9 cellular contexts compared by ENCODE assay signal in the genomic region with DNA sequence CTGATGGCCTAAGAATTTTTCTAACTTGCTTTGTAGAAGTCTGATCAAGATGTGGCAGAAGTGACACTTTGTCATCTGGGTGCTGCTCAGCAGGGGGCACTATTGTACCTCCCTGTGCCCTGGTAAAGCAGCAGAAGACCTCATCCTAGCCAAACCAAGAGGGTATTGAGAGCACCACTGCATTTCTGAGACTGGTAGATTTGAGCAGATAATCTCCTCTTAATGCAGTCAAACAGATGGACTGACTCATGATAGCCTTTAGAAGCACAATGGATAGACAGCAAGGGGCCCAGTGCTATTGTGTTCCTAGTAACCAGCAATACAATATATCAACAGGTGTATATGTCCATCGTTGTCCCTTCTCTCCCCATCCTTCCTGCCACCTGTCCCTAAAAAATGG. TPM values are rescaled to one million over a fixed set of nuclear protein-coding genes. Genes with fewer than 3 reads are reported as not detected.
A peak's percentile ranks its signal among the peaks of the same experiment; 100 is the strongest.
DNase-seq lines count a peak whose midpoint lies in the region; ATAC-seq and TF ChIP-seq lines count a peak whose summit lies in the region.
"Had no signal": no experiment of that assay in that cellular context is flagged by ENCODE, and none has a peak within 500 bp of the region (broad histone marks: within the 10 kb centered on the region; RNA-seq: fewer than 3 reads in every experiment).

No MANE protein-coding gene starts in this region.

- H3K4me3 Mint-ChIP-seq in central memory CD8-positive, alpha-beta T cell: no peak overlapping the region

- H3K4me1 Mint-ChIP-seq in central memory CD8-positive, alpha-beta T cell: peaks cover 21% of the 10 kb centered on the region

- no peaks in the 10 kb centered on the region for H3K9me3 Mint-ChIP-seq in central memory CD8-positive, alpha-beta T cell

- H3K4me3 ChIP-seq in WERI-Rb-1 (ENCODE audit: low read depth, low read length): no peak overlapping the region
- H3K4me3 ChIP-seq in mucosa of descending colon: no peak overlapping the region
- no peak overlapping the region for H3K4me3 ChIP-seq in upper lobe of right lung

- H3K27me3 ChIP-seq in WERI-Rb-1 (ENCODE audit: insufficient read depth, low read depth, severe bottlenecking): peaks cover 4% of the 10 kb centered on the region
- H3K27me3 ChIP-seq in upper lobe of right lung: no peaks in the 10 kb centered on the region

- no peaks in the 10 kb centered on the region for H3K9me3 ChIP-seq in WERI-Rb-1 (ENCODE audit: severe bottlenecking)
- H3K9me3 ChIP-seq in mucosa of descending colon: no peaks in the 10 kb centered on the region
- no peaks in the 10 kb centered on the region for H3K9me3 ChIP-seq in upper lobe of right lung

- intact Hi-C loops in mucosa of descending colon (cut with DNase I, micrococcal nuclease) (no loop called here), upper lobe of right lung (cut with DNase I) (no loop called here)

- peaks cover 12% of the 10 kb centered on the region for H3K27me3 Mint-ChIP-seq in central memory CD8-positive, alpha-beta T cell

- peak; percentile 98 for TF ChIP-seq CTCF in WERI-Rb-1 (IDR thresholded peaks at IDR 0.05; ENCODE audit: low read depth, low read length)
- TF ChIP-seq CTCF in mucosa of descending colon (IDR thresholded peaks at IDR 0.05): no peak
- peak; percentile 58 for TF ChIP-seq CTCF in upper lobe of right lung (IDR thresholded peaks at IDR 0.05)

- DNase-seq in NK-92 treated with Interleukin-12 subunit alpha and Interleukin-12 subunit beta, amount 100 ng/mL, for 24 hours (lab: John Stamatoyannopoulos, UW): peak; percentile 52
- DNase-seq in NK-92 (lab: John Stamatoyannopoulos, UW; ENCODE audit: unreplicated experiment) (no peak), NCI-H2081 treated with DMSO at 0.1 percent for 48 hours (lab: John Stamatoyannopoulos, UW) (peak; percentile 28), WERI-Rb-1 (peak; percentile 99), mucosa of descending colon (peak in 2 of 3 donors; percentile 72 to 80), upper lobe of right lung (peak; percentile 80), putamen (ENCODE audit: low spot score) (no peak)
- peak; percentile 33 to 41 for DNase-seq in central memory CD8-positive, alpha-beta T cell (ENCODE audit: low spot score in 2 of 2)

- H3K27ac ChIP-seq in WERI-Rb-1: 0 out of 2 replicates have a peak overlapping the region, but pooled peaks have one; percentile 6
- H3K27ac ChIP-seq in upper lobe of right lung: no peak overlapping the region

- peaks cover 9% of the 10 kb centered on the region for H3K4me1 ChIP-seq in mucosa of descending colon (ENCODE audit: low read depth)
- peaks cover 8% of the 10 kb centered on the region for H3K4me1 ChIP-seq in upper lobe of right lung

- H3K36me3 ChIP-seq in WERI-Rb-1: peaks cover 9% of the 10 kb centered on the region
- H3K36me3 ChIP-seq in mucosa of descending colon (ENCODE audit: low read depth): no peaks in the 10 kb centered on the region
- H3K36me3 ChIP-seq in upper lobe of right lung: no peaks in the 10 kb centered on the region

- no peak overlapping the region for H3K27ac Mint-ChIP-seq in central memory CD8-positive, alpha-beta T cell (ENCODE audit: low read depth)

- peaks cover 22% of the 10 kb centered on the region for H3K36me3 Mint-ChIP-seq in central memory CD8-positive, alpha-beta T cell (ENCODE audit: insufficient read depth)

- ATAC-seq in central memory CD8-positive, alpha-beta T cell (replicated peaks; ENCODE audit: extremely low read depth, poor library complexity, severe bottlenecking): no peak
- ATAC-seq in mucosa of descending colon: no peak
- peak; percentile 40 for ATAC-seq in upper lobe of right lung

RNA-seq across cellular contexts. Expression of a gene that starts 5.7 kb away (rescaled TPM):
- total RNA-seq in mucosa of descending colon (100 to 1,000 TPM; 260 to 585 (median 412) TPM), upper lobe of right lung (326 TPM)

RNA-seq across cellular contexts. Expression of a gene that starts 20.0 kb away (rescaled TPM):
- total RNA-seq in mucosa of descending colon (not detected), upper lobe of right lung (not detected)
- total RNA-seq: glomerular endothelial cell had no signal

RNA-seq across cellular contexts. Expression of a gene that starts 31.3 kb away (rescaled TPM):
- total RNA-seq in mucosa of descending colon (under 1 TPM in 1 of 3 donors, not detected in 2; 0.06 TPM), upper lobe of right lung (2.1 TPM)
- total RNA-seq: glomerular endothelial cell had no signal

RNA-seq across cellular contexts. Expression of a gene that starts 34.6 kb away (rescaled TPM):
- 100 to 1,000 TPM in 1 of 3 donors, 10 to 100 TPM in 2; 92.7 to 119 (median 99.3) TPM for total RNA-seq in mucosa of descending colon
- 156 TPM for total RNA-seq in upper lobe of right lung

Comparison
In these comparisons a context has a peak if more than half of its experiments do, and no peak if none do; other contexts are left out.
1. DNase-seq: peak in NK-92 treated with Interleukin-12 subunit alpha and Interleukin-12 subunit beta, amount 100 ng/mL, for 24 hours (single experiment), NCI-H2081 treated with DMSO at 0.1 percent for 48 hours (single experiment), WERI-Rb-1 (single experiment), central memory CD8-positive, alpha-beta T cell (2 of 2), mucosa of descending colon (2 of 3) and upper lobe of right lung (single experiment); none in NK-92 (single experiment) and putamen (single experiment).